15 cellular contexts compared by ENCODE assay signal in the genomic region with DNA sequence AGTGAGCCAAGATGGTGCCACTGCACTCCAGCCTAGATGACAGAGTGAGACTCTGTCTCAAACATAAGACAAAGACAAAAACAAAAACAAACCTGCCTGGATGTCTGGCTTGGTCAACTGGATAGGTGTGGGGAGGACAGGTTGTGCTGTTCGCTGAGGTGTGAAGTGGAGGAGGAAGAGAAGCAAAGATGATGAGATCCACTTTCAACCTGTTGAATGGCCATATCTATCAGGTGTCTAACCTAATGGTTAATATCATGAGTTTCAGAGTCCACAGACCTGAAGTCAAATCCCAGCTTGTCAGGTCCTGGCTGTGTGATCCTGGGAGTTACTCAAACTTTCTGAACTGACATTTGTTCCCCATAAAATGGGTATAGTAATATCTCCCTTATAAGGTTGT. TPM values are rescaled to one million over a fixed set of nuclear protein-coding genes. Genes with fewer than 3 reads are reported as not detected.
A peak's percentile ranks its signal among the peaks of the same experiment; 100 is the strongest.
DNase-seq lines count a peak whose midpoint lies in the region; ATAC-seq and TF ChIP-seq lines count a peak whose summit lies in the region.
"Had no signal": no experiment of that assay in that cellular context is flagged by ENCODE, and none has a peak within 500 bp of the region (broad histone marks: within the 10 kb centered on the region; RNA-seq: fewer than 3 reads in every experiment).

No MANE protein-coding gene starts in this region.

- H3K23ac ChIP-seq in IMR-90 (ENCODE audit: low read depth, low read length) (no peak overlapping the region), mesenchymal stem cell (ENCODE audit: low read length in 2 of 2) (no peak overlapping the region)

- TF ChIP-seq RAD21 in IMR-90 (IDR thresholded peaks at IDR 0.05; ENCODE audit: low read length) = no peak

- H2BK12ac ChIP-seq in mesenchymal stem cell (ENCODE audit: low read length in 2 of 2) = no peak overlapping the region

- no peak overlapping the region for H2AFZ ChIP-seq in IMR-90 (replicated peaks; ENCODE audit: low read length, poor library complexity)
- H2AFZ ChIP-seq in mesenchymal stem cell (ENCODE audit: low read depth, low read length) = no peak overlapping the region
- H2AFZ ChIP-seq: GM23248 had no signal

- H3K27me3 ChIP-seq in IMR-90 (ENCODE audit: control insufficient read depth, insufficient read depth, low read length) (peaks cover 6% of the 10 kb centered on the region), mesenchymal stem cell (ENCODE audit: control insufficient read depth in 1 of 2, insufficient read depth in 1 of 2, low read length in 2 of 2) (peaks cover 0 to 19% of the 10 kb centered on the region in 2 experiments)

- no peaks in the 10 kb centered on the region for H4K20me1 ChIP-seq in IMR-90 (ENCODE audit: insufficient read depth, low read length)

- no peak overlapping the region for H3K56ac ChIP-seq in IMR-90 (ENCODE audit: extremely low read depth, insufficient read depth, low read length)

- no peak overlapping the region for H3K4ac ChIP-seq in IMR-90 (ENCODE audit: low read depth, low read length)
- no peak overlapping the region for H3K4ac ChIP-seq in mesenchymal stem cell (ENCODE audit: low read depth in 1 of 2, low read length in 2 of 2)

- BruUV-seq in IMR-90 (replicated peaks; lab: Mats Ljungman, UMichigan) = no TSS peak

- H3K4me1 Mint-ChIP-seq in activated naive CD4-positive, alpha-beta T cell treated with anti-CD3 and anti-CD28 coated beads, Interleukin-2, amount 50 U/mL, for 24 hours = no peaks in the 10 kb centered on the region
- H3K4me1 Mint-ChIP-seq: CD8-positive, alpha-beta memory T cell had no signal

- H3K4me2 ChIP-seq in IMR-90 (ENCODE audit: low read depth, low read length) (no peak overlapping the region), mesenchymal stem cell (ENCODE audit: low read length, poor library complexity, severe bottlenecking) (no peak overlapping the region)

- DNase-seq in activated naive CD4-positive, alpha-beta T cell treated with anti-CD3 and anti-CD28 coated beads, Interleukin-2, amount 50 U/mL, for 16 hours = no peak
- no peak for DNase-seq in IMR-90
- DNase-seq in mesenchymal stem cell = no peak
- DNase-seq in NCI-H526 (lab: John Stamatoyannopoulos, UW) = no peak
- no peak for DNase-seq in left cardiac atrium
- no peak for DNase-seq in AML-193 (lab: John Stamatoyannopoulos, UW)

- in situ Hi-C loops in IMR-90 (cut with MboI; ENCODE audit: low sequenced_read_pairs) = loop anchor here (5.0 to 25.0 kb wide), 2 partner anchors 143 to 428 kb away; no protein-coding TSS in a partner anchor

- H3K36me3 Mint-ChIP-seq in activated naive CD4-positive, alpha-beta T cell treated with anti-CD3 and anti-CD28 coated beads, Interleukin-2, amount 50 U/mL, for 24 hours = no peaks in the 10 kb centered on the region
- H3K36me3 Mint-ChIP-seq: CD4-positive, CD25-positive, alpha-beta regulatory T cell; CD8-positive, alpha-beta memory T cell had no signal

- H3K14ac ChIP-seq in IMR-90 (replicated peaks; ENCODE audit: low read depth, low read length) (no peak overlapping the region), mesenchymal stem cell (ENCODE audit: low read length in 2 of 2) (no peak overlapping the region)

- H2BK5ac ChIP-seq in IMR-90 (ENCODE audit: low read depth, low read length, poor library complexity, severe bottlenecking) (no peak overlapping the region), mesenchymal stem cell (ENCODE audit: low read depth, low read length, poor library complexity, severe bottlenecking) (no peak overlapping the region)

- no peaks in the 10 kb centered on the region for H3K4me1 ChIP-seq in IMR-90 (ENCODE audit: control insufficient read depth, insufficient read depth, low read length)
- H3K4me1 ChIP-seq in mesenchymal stem cell (ENCODE audit: control insufficient read depth, insufficient read depth, low read depth, low read length) = no peaks in the 10 kb centered on the region
- H3K4me1 ChIP-seq: BE2C, HAP-1 had no signal

- H2BK15ac ChIP-seq in IMR-90 (ENCODE audit: low read depth, low read length) (no peak overlapping the region), mesenchymal stem cell (ENCODE audit: low read depth, poor library complexity, severe bottlenecking) (no peak overlapping the region)

- dilution Hi-C loops in IMR-90 (cut with HindIII; ENCODE audit: low sequenced_read_pairs, unreplicated experiment) = no loop called here

- POLR2A ChIA-PET in IMR-90 (lab: Charles Lee; ENCODE audit: unreplicated experiment) = no interaction called here

- no peaks in the 10 kb centered on the region for H3K9me3 Mint-ChIP-seq in activated naive CD4-positive, alpha-beta T cell treated with anti-CD3 and anti-CD28 coated beads, Interleukin-2, amount 50 U/mL, for 24 hours
- H3K9me3 Mint-ChIP-seq: CD4-positive, CD25-positive, alpha-beta regulatory T cell; CD8-positive, alpha-beta memory T cell had no signal

- H3K27ac ChIP-seq in IMR-90 (ENCODE audit: insufficient read depth, low read length) = no peak overlapping the region
- H3K27ac ChIP-seq in mesenchymal stem cell (ENCODE audit: low read length, poor library complexity, severe bottlenecking) = no peak overlapping the region
- H3K27ac ChIP-seq: GM23248 had no signal

- H3K27ac Mint-ChIP-seq in activated naive CD4-positive, alpha-beta T cell treated with anti-CD3 and anti-CD28 coated beads, Interleukin-2, amount 50 U/mL, for 24 hours = peak overlapping the region; percentile 80

- no peak overlapping the region for H2BK20ac ChIP-seq in IMR-90 (ENCODE audit: low read depth, low read length)

- H4K5ac ChIP-seq in IMR-90 (ENCODE audit: low read depth, low read length) = no peak overlapping the region

- H3K27me3 Mint-ChIP-seq in activated naive CD4-positive, alpha-beta T cell treated with anti-CD3 and anti-CD28 coated beads, Interleukin-2, amount 50 U/mL, for 24 hours = peaks cover 1% of the 10 kb centered on the region

- H2BK120ac ChIP-seq in IMR-90 (ENCODE audit: low read depth, low read length) = no peak overlapping the region
- no peak overlapping the region for H2BK120ac ChIP-seq in mesenchymal stem cell (ENCODE audit: low read depth, low read length)

- no peak overlapping the region for H2AK9ac ChIP-seq in IMR-90 (replicated peaks; ENCODE audit: low read depth, low read length, poor library complexity)

- H2AK5ac ChIP-seq in IMR-90 (ENCODE audit: low read depth, low read length) = peak overlapping the region; percentile 56; the same call in 1 of the 2 replicates
- H2AK5ac ChIP-seq in mesenchymal stem cell (ENCODE audit: low read length, severe bottlenecking) = peak overlapping the region; percentile 66

- no peak for ATAC-seq in IMR-90 (ENCODE audit: low read depth)
- ATAC-seq in left cardiac atrium = no peak

- TF ChIP-seq POLR2A in IMR-90 (IDR thresholded peaks at IDR 0.05; ENCODE audit: low read depth, low read length) = no peak

- no peak overlapping the region for H3K18ac ChIP-seq in IMR-90 (ENCODE audit: low read depth, low read length)
- H3K18ac ChIP-seq in mesenchymal stem cell (ENCODE audit: low read depth in 1 of 2, low read length in 2 of 2) = no peak overlapping the region

- CTCF ChIA-PET in IMR-90 (lab: Yijun Ruan, JAX) = interaction anchor here (0.6 to 2.8 kb wide), 12 partner anchors 9 to 1531 kb away, joined by 3 to 15 read pairs (median 4); no protein-coding TSS in a partner anchor

- H4K91ac ChIP-seq in IMR-90 (ENCODE audit: insufficient read depth, low read depth, low read length) = no peak overlapping the region
- no peak overlapping the region for H4K91ac ChIP-seq in mesenchymal stem cell (ENCODE audit: low read length)

- WGBS in IMR-90 (ENCODE audit: extremely low coverage in 2 of 2, insufficient read length in 1 of 2), 2 experiments = no CpG with 5 or more reads among the region's 1 CpG
- WGBS in mesenchymal stem cell = 100% methylated on average over 1 of the region's 1 CpG

- H3K9me3 ChIP-seq in IMR-90 (ENCODE audit: control insufficient read depth, insufficient read depth, low read length) = no peaks in the 10 kb centered on the region
- H3K9me3 ChIP-seq in mesenchymal stem cell (ENCODE audit: control insufficient read depth, low read length) = no peaks in the 10 kb centered on the region
- H3K9me3 ChIP-seq: BE2C, HAP-1 had no signal

- intact Hi-C loops in IMR-90 (cut with micrococcal nuclease) (no loop called here), left cardiac atrium (cut with DNase I) (loop anchor here in 1 of 2 donors (2.0 kb wide), 1 partner anchor 142 kb away; no protein-coding TSS in a partner anchor)

- TF ChIP-seq CTCF in IMR-90 (conservative IDR thresholded peaks at IDR 0.05; ENCODE audit: low read depth, low read length) = no peak

- 0 out of 2 replicates have a peak, but pooled peaks cover 6% of the 10 kb centered on the region for H3K9me1 ChIP-seq in IMR-90 (ENCODE audit: insufficient read depth, low read length)

- H3K36me3 ChIP-seq in IMR-90 (ENCODE audit: control insufficient read depth, insufficient read depth, low read length) (no peaks in the 10 kb centered on the region), mesenchymal stem cell (ENCODE audit: control insufficient read depth in 1 of 2, insufficient read depth in 2 of 2, low read depth in 1 of 2, low read length in 2 of 2) (no peaks in the 10 kb centered on the region)
- H3K36me3 ChIP-seq: BE2C, HAP-1 had no signal

- no peak overlapping the region for H3K4me3 Mint-ChIP-seq in activated naive CD4-positive, alpha-beta T cell treated with anti-CD3 and anti-CD28 coated beads, Interleukin-2, amount 50 U/mL, for 24 hours
- H3K4me3 Mint-ChIP-seq: CD4-positive, CD25-positive, alpha-beta regulatory T cell; CD8-positive, alpha-beta memory T cell had no signal

- H4K8ac ChIP-seq in IMR-90 (ENCODE audit: low read depth in 2 of 2, low read length in 2 of 2) (no peak overlapping the region), mesenchymal stem cell (ENCODE audit: low read length) (no peak overlapping the region)

- H3K9ac ChIP-seq in IMR-90 (ENCODE audit: low read depth, low read length) (no peak overlapping the region), mesenchymal stem cell (ENCODE audit: low read length) (no peak overlapping the region)
- H3K9ac ChIP-seq: GM23248 had no signal

- H3K4me3 ChIP-seq in IMR-90 (ENCODE audit: insufficient read depth, low read depth, low read length) (no peak overlapping the region), mesenchymal stem cell (ENCODE audit: insufficient read depth in 1 of 2, low read depth in 1 of 2, low read length in 2 of 2) (no peak overlapping the region)
- H3K4me3 ChIP-seq: GM12878, GM23248, HAP-1 had no signal

- H3K79me1 ChIP-seq in IMR-90 (ENCODE audit: low read depth in 1 of 2, low read length in 2 of 2) (no peaks in the 10 kb centered on the region), mesenchymal stem cell (replicated peaks; ENCODE audit: low read length, poor library complexity, severe bottlenecking) (no peaks in the 10 kb centered on the region)

RNA-seq across cellular contexts. Expression of gene CCDC177, which starts 9.7 kb away (rescaled TPM):
- total RNA-seq in IMR-90 (2012; rRNA removed) = not detected in 2 replicates
- polyA plus RNA-seq in IMR-90 (2012; rRNA removed) = not detected in 2 replicates
- polyA plus RNA-seq in IMR-90 (2012; cell fraction: cytosol; rRNA removed) = not detected in 2 replicates
- not detected in 2 replicates for polyA plus RNA-seq in IMR-90 (2012; cell fraction: nucleus; rRNA removed; ENCODE audit: low replicate concordance)
- not detected for polyA plus RNA-seq in mesenchymal stem cell (2013, experiment 1 of 2)
- not detected for polyA plus RNA-seq in mesenchymal stem cell (2013, experiment 2 of 2)
- total RNA-seq in left cardiac atrium = not detected
- total RNA-seq: CD4-positive, CD25-positive, alpha-beta regulatory T cell; CD8-positive, alpha-beta memory T cell; GM12878; GM23248; H4; HT-29 had no signal
- polyA plus RNA-seq: CD4-positive, CD25-positive, alpha-beta regulatory T cell; CD8-positive, alpha-beta memory T cell; GM12878; GM23248 had no signal

RNA-seq across cellular contexts. Expression of gene SUSD6, which starts 27.0 kb away (rescaled TPM):
- total RNA-seq in IMR-90 (2012; rRNA removed) (2.3 and 2.5 TPM in 2 replicates), left cardiac atrium (10 to 100 TPM; 21.8 to 28.1 TPM)
- polyA plus RNA-seq in IMR-90 (2012; rRNA removed) = 10.1 and 10.4 TPM in 2 replicates
- polyA plus RNA-seq in IMR-90 (2012; cell fraction: cytosol; rRNA removed) = 5.9 and 7.7 TPM in 2 replicates
- 21.8 and 29.0 TPM in 2 replicates for polyA plus RNA-seq in IMR-90 (2012; cell fraction: nucleus; rRNA removed; ENCODE audit: low replicate concordance)
- polyA plus RNA-seq in mesenchymal stem cell (2013, experiment 1 of 2) = 8.9 TPM
- 9.1 TPM for polyA plus RNA-seq in mesenchymal stem cell (2013, experiment 2 of 2)
